Comparison of ENCODE assay signal across 17 cellular contexts in the genomic region with DNA sequence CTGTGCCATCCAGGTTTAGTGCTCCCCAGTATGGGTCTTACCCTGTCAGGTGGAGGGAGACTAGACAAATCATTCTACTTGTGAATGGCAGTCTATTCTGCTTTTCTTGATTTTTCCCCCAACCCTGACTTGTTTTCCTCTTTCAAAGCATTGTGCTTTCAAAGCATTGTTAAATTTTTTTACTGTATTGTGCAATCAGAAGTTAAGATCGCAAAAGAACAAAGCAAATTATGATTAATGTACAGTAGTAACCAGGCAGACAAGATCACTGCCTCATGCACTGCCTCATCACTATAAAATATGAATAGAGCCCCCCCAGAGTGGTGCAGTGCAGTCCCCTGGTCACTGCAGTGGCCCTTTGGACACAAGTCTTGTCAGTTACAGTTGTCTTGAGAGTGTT. TPM values are rescaled to one million over a fixed set of nuclear protein-coding genes. Genes with fewer than 3 reads are reported as not detected.
DNase-seq lines count a peak whose midpoint lies in the region; ATAC-seq, FAIRE-seq and TF ChIP-seq lines count a peak whose summit lies in the region.
"Had no signal": no experiment of that assay in that cellular context is flagged by ENCODE, and none has a peak within 500 bp of the region (broad histone marks: within the 10 kb centered on the region; RNA-seq: fewer than 3 reads in every experiment).

No MANE protein-coding gene starts in this region.

- H3K9me2 ChIP-seq in OCI-LY1 (ENCODE audit: low read depth, low read length) = no peaks in the 10 kb centered on the region

- H4K20me1 ChIP-seq in OCI-LY1 (ENCODE audit: insufficient read depth, low read length) (no peaks in the 10 kb centered on the region), H1 (replicated peaks in 1 of 2; ENCODE audit: control insufficient read depth in 1 of 2, insufficient read depth in 2 of 2, low read length in 2 of 2) (peaks cover 0 to 2% of the 10 kb centered on the region in 2 experiments)

- H4K91ac ChIP-seq in H1 (replicated peaks; ENCODE audit: insufficient read length, low read length) = no peak overlapping the region

- no peak overlapping the region for H3K18ac ChIP-seq in H1 (ENCODE audit: extremely low read depth, low read length)

- H3K23ac ChIP-seq in H1 (ENCODE audit: insufficient read length) = no peak overlapping the region

- H3K36me3 ChIP-seq in OCI-LY1 (ENCODE audit: insufficient read depth, low read length) (peaks cover 47% of the 10 kb centered on the region), H1 (ENCODE audit: control insufficient read depth in 2 of 4, insufficient read depth in 4 of 4, low read length in 3 of 4) (peaks cover 6 to 28% (median 23%) of the 10 kb centered on the region in 4 experiments; a peak in 7 of 8 replicates)

- H3K9me3 Mint-ChIP-seq in type B pancreatic cell = no peaks in the 10 kb centered on the region
- H3K9me3 Mint-ChIP-seq in activated T-helper 17 cell treated with anti-CD3 and anti-CD28 coated beads, Interleukin-2, amount 50 U/mL, for 72 hours = no peaks in the 10 kb centered on the region
- H3K9me3 Mint-ChIP-seq in activated CD4-positive, alpha-beta memory T cell treated with anti-CD3 and anti-CD28 coated beads for 36 hours = no peaks in the 10 kb centered on the region
- H3K9me3 Mint-ChIP-seq: CD8-positive, alpha-beta T cell had no signal

- H3K27ac ChIP-seq in OCI-LY1 (ENCODE audit: low read depth, low read length, poor library complexity, severe bottlenecking) (peak overlapping the region; percentile 100), H1 (ENCODE audit: low read depth, low read length) (no peak overlapping the region)
- H3K27ac ChIP-seq: HL-60 had no signal

- peaks cover 40% of the 10 kb centered on the region for H3K36me3 Mint-ChIP-seq in type B pancreatic cell
- peaks cover 30% of the 10 kb centered on the region for H3K36me3 Mint-ChIP-seq in activated T-helper 17 cell treated with anti-CD3 and anti-CD28 coated beads, Interleukin-2, amount 50 U/mL, for 72 hours (ENCODE audit: low read depth)
- H3K36me3 Mint-ChIP-seq in activated CD4-positive, alpha-beta memory T cell treated with anti-CD3 and anti-CD28 coated beads for 36 hours = peaks cover 23% of the 10 kb centered on the region

- peak; percentile 23 for ATAC-seq in left ventricle myocardium superior
- ATAC-seq in Right ventricle myocardium inferior = no peak
- ATAC-seq in activated T-helper 17 cell treated with anti-CD3 and anti-CD28 coated beads, Interleukin-2, amount 50 U/mL, for 72 hours (replicated peaks) = no peak
- ATAC-seq: HCT116 had no signal

- no peak for TF ChIP-seq RAD21 in H1 (IDR thresholded peaks at IDR 0.05 in 1 of 2, conservative IDR thresholded peaks at IDR 0.05 in 1 of 2; ENCODE audit: low read depth in 2 of 2, low read length in 2 of 2)

- no peak overlapping the region for H2BK12ac ChIP-seq in H1 (ENCODE audit: low read depth, low read length)

- no peaks in the 10 kb centered on the region for H3K23me2 ChIP-seq in H1 (ENCODE audit: low read depth, low read length)

- POLR2A ChIA-PET in H1 (lab: Charles Lee; ENCODE audit: partially characterized antibody) = interaction anchor here (1.0 to 1.2 kb wide), 2 partner anchors 10 to 387 kb away, joined by 3 read pairs; a partner anchor contains a TSS
- POLR2A ChIA-PET in activated CD4-positive, alpha-beta memory T cell treated with anti-CD3 and anti-CD28 coated beads for 36 hours (lab: Charles Lee) = no interaction called here

- TF ChIP-seq EP300 in H1 (IDR thresholded peaks at IDR 0.05; ENCODE audit: borderline replicate concordance in 1 of 2, low read depth in 2 of 2, low read length in 2 of 2) = no peak

- peak overlapping the region; percentile 54 for H3K4me2 ChIP-seq in OCI-LY1 (ENCODE audit: low read length)
- H3K4me2 ChIP-seq in H1 (ENCODE audit: insufficient read depth in 1 of 2, low read depth in 2 of 2, low read length in 2 of 2) = no peak overlapping the region

- 100% methylated on average over 1 of the region's 1 CpG; no CpG with 5 or more reads in 1 of the 2 experiments for WGBS in H1 (ENCODE audit: extremely low coverage in 1 of 2, insufficient coverage in 1 of 2, insufficient read length in 1 of 2, insufficient replicate concordance in 2 of 2, low coverage in 1 of 2, low lambda C conversion rate in 2 of 2, missing lambda C conversion rate in 1 of 2), 2 experiments

- TF ChIP-seq CTCF in OCI-LY1 (IDR thresholded peaks at IDR 0.05; ENCODE audit: low read length) = no peak
- TF ChIP-seq CTCF in H1 (IDR thresholded peaks at IDR 0.05; ENCODE audit: control extremely low read depth in 1 of 3, insufficient read depth in 1 of 3, low read depth in 1 of 3, low read length in 3 of 3) = no peak
- TF ChIP-seq CTCF in type B pancreatic cell (conservative IDR thresholded peaks at IDR 0.05) = no peak

- H3K4me1 ChIP-seq in OCI-LY1 (ENCODE audit: insufficient read depth, low read length, severe bottlenecking) (peaks cover 54% of the 10 kb centered on the region), H1 (replicated peaks in 1 of 4; ENCODE audit: control insufficient read depth in 3 of 4, insufficient read depth in 4 of 4, low read length in 3 of 4) (no peaks in the 10 kb centered on the region)

- H2BK120ac ChIP-seq in H1 (replicated peaks; ENCODE audit: low read depth, low read length) = no peak overlapping the region

- no peak for FAIRE-seq in H1 (lab: Jason Lieb, UNC)
- FAIRE-seq: A204.1, H54 had no signal

- H4K5ac ChIP-seq in H1 (ENCODE audit: insufficient read length, low read depth, low read length) = no peak overlapping the region

- intact Hi-C loops in left ventricle myocardium superior (cut with micrococcal nuclease) (no loop called here), Right ventricle myocardium inferior (cut with DNase I) (no loop called here)
- intact Hi-C loops in activated CD4-positive, alpha-beta memory T cell treated with anti-CD3 and anti-CD28 coated beads for 36 hours (cut with micrococcal nuclease) = no loop called here

- no peak overlapping the region for H3K4ac ChIP-seq in H1 (replicated peaks; ENCODE audit: insufficient read length, low read depth, low read length)

- 0 out of 2 replicates have a peak, but pooled peaks cover 4% of the 10 kb centered on the region for H3F3A ChIP-seq in OCI-LY1 (ENCODE audit: insufficient read depth, low read length)

- DNase-seq in left ventricle myocardium superior (no peak), Right ventricle myocardium inferior (ENCODE audit: missing footprints) (no peak), H1 (ENCODE audit: low read depth in 1 of 2, low spot score in 2 of 2) (no peak), type B pancreatic cell (ENCODE audit: extremely low spot score, unreplicated experiment) (no peak), NK-92 (lab: John Stamatoyannopoulos, UW; ENCODE audit: unreplicated experiment) (no peak)
- no peak for DNase-seq in activated CD4-positive, alpha-beta memory T cell treated with anti-CD3 and anti-CD28 coated beads for 36 hours
- DNase-seq: CD8-positive, alpha-beta T cell; COR-L47; DND-41; GF-D8 had no signal

- H3K27me3 Mint-ChIP-seq in type B pancreatic cell = no peaks in the 10 kb centered on the region
- no peaks in the 10 kb centered on the region for H3K27me3 Mint-ChIP-seq in activated T-helper 17 cell treated with anti-CD3 and anti-CD28 coated beads, Interleukin-2, amount 50 U/mL, for 72 hours
- H3K27me3 Mint-ChIP-seq in activated CD4-positive, alpha-beta memory T cell treated with anti-CD3 and anti-CD28 coated beads for 36 hours = no peaks in the 10 kb centered on the region

- no peak overlapping the region for H3K4me3 Mint-ChIP-seq in type B pancreatic cell
- no peak overlapping the region for H3K4me3 Mint-ChIP-seq in activated T-helper 17 cell treated with anti-CD3 and anti-CD28 coated beads, Interleukin-2, amount 50 U/mL, for 72 hours
- H3K4me3 Mint-ChIP-seq in activated CD4-positive, alpha-beta memory T cell treated with anti-CD3 and anti-CD28 coated beads for 36 hours = no peak overlapping the region
- H3K4me3 Mint-ChIP-seq: CD14-positive monocyte; CD8-positive, alpha-beta T cell had no signal

- no peak overlapping the region for H4K8ac ChIP-seq in H1 (ENCODE audit: extremely low read depth, insufficient read depth, low read length)

- no peak overlapping the region for H2AK5ac ChIP-seq in H1 (ENCODE audit: low read depth, low read length)

- H2BK5ac ChIP-seq in H1 (ENCODE audit: low read depth, low read length) = no peak overlapping the region

- H3K14ac ChIP-seq in H1 (ENCODE audit: insufficient read length) = no peak overlapping the region

- TF ChIP-seq POLR2A in H1 (IDR thresholded peaks at IDR 0.05; ENCODE audit: control extremely low read depth in 1 of 2, low read depth in 2 of 2, low read length in 2 of 2) = no peak

- H3K9ac ChIP-seq in OCI-LY1 (ENCODE audit: low read length) (peak overlapping the region; percentile 64; the same call in 1 of the 2 replicates), H1 (replicated peaks in 1 of 4; ENCODE audit: extremely low read depth in 1 of 4, low read depth in 3 of 4, low read length in 3 of 4) (no peak overlapping the region)

- H3K27me3 ChIP-seq in OCI-LY1 (ENCODE audit: insufficient read depth, low read length) = no peaks in the 10 kb centered on the region
- no peaks in the 10 kb centered on the region for H3K27me3 ChIP-seq in H1 (replicated peaks in 1 of 4; ENCODE audit: control insufficient read depth in 3 of 4, extremely low read depth in 1 of 4, insufficient read depth in 3 of 4, low read length in 3 of 4)

- H3K27ac Mint-ChIP-seq in type B pancreatic cell = peak overlapping the region; percentile 64
- H3K27ac Mint-ChIP-seq in activated T-helper 17 cell treated with anti-CD3 and anti-CD28 coated beads, Interleukin-2, amount 50 U/mL, for 72 hours = no peak overlapping the region
- no peak overlapping the region for H3K27ac Mint-ChIP-seq in activated CD4-positive, alpha-beta memory T cell treated with anti-CD3 and anti-CD28 coated beads for 36 hours
- H3K27ac Mint-ChIP-seq: CD8-positive, alpha-beta T cell had no signal

- H3K79me1 ChIP-seq in H1 (ENCODE audit: low read depth, low read length) = no peaks in the 10 kb centered on the region

- CTCF ChIA-PET in H1 (lab: Charles Lee; ENCODE audit: partially characterized antibody) = interaction anchor here (5.0 kb wide), 1 partner anchor 9 kb away, joined by 30 read pairs; no protein-coding TSS in a partner anchor
- CTCF ChIA-PET in activated CD4-positive, alpha-beta memory T cell treated with anti-CD3 and anti-CD28 coated beads for 36 hours (lab: Charles Lee) = no interaction called here

- H3K56ac ChIP-seq in H1 (replicated peaks; ENCODE audit: insufficient read length, low read depth, low read length) = peak overlapping the region; percentile 12

- no peak overlapping the region for H2AFZ ChIP-seq in OCI-LY1 (ENCODE audit: low read length)
- H2AFZ ChIP-seq in H1 (ENCODE audit: low read length) = no peak overlapping the region

- H2BK15ac ChIP-seq in H1 (ENCODE audit: low read length) = no peak overlapping the region

- H3K79me2 ChIP-seq in OCI-LY1 (ENCODE audit: insufficient read depth, low read length) (no peaks in the 10 kb centered on the region), H1 (ENCODE audit: control insufficient read depth in 1 of 2, insufficient read depth in 2 of 2, low read length in 2 of 2) (no peaks in the 10 kb centered on the region)

- H2BK20ac ChIP-seq in H1 (ENCODE audit: low read length) = no peak overlapping the region

- H3K9me3 ChIP-seq in OCI-LY1 (ENCODE audit: low read length) (no peaks in the 10 kb centered on the region), H1 (ENCODE audit: insufficient read depth in 2 of 2, low read depth in 1 of 2, low read length in 1 of 2) (no peaks in the 10 kb centered on the region)

- H3K4me1 Mint-ChIP-seq in type B pancreatic cell (ENCODE audit: unreplicated experiment) = no peaks in the 10 kb centered on the region
- H3K4me1 Mint-ChIP-seq in activated T-helper 17 cell treated with anti-CD3 and anti-CD28 coated beads, Interleukin-2, amount 50 U/mL, for 72 hours = peaks cover 5% of the 10 kb centered on the region
- H3K4me1 Mint-ChIP-seq in activated CD4-positive, alpha-beta memory T cell treated with anti-CD3 and anti-CD28 coated beads for 36 hours (ENCODE audit: low read depth) = peaks cover 8% of the 10 kb centered on the region

- H3K4me3 ChIP-seq in OCI-LY1 (ENCODE audit: low read depth, low read length, poor library complexity, severe bottlenecking) (peak overlapping the region; percentile 36), H1 (ENCODE audit: extremely low read depth in 1 of 4, insufficient read depth in 2 of 4, low read depth in 3 of 4, low read length in 4 of 4) (no peak overlapping the region)

RNA-seq across cellular contexts. Expression of a gene that starts 14.1 kb away (rescaled TPM):
- 217 TPM for total RNA-seq in left ventricle myocardium superior
- total RNA-seq in Right ventricle myocardium inferior = 282 TPM
- total RNA-seq in H1 (2021; fragmentation: NEBNext Ultra II Directional; extraction: Animal tissue kit (Norgen Biotek cat#: 25700)) = 80.9 and 87.9 TPM in 2 replicates
- 35.9 and 56.1 TPM in 2 replicates for polyA plus RNA-seq in H1 (2011; rRNA removed)
- polyA plus RNA-seq in H1 (2011; cell fraction: cytosol; rRNA removed) = 72.5 TPM
- 30.2 TPM for polyA plus RNA-seq in H1 (2011; cell fraction: nucleus; rRNA removed)
- 77.9 to 103 TPM (median 89.7 TPM) in 4 replicates for polyA plus RNA-seq in H1 (2012, experiment 1 of 2)
- 34.4 TPM for polyA plus RNA-seq in H1 (2012, experiment 2 of 2)
- polyA plus RNA-seq in H1 (2013, experiment 1 of 2) = 39.6 TPM
- polyA plus RNA-seq in H1 (2013, experiment 2 of 2) = 41.7 TPM
- 57.8 and 71.4 TPM in 2 replicates for polyA minus RNA-seq in H1 (2011; rRNA and poly(A)+ RNA removed)
- polyA minus RNA-seq in H1 (2011; cell fraction: cytosol; rRNA and poly(A)+ RNA removed) = 26.6 TPM
- 35.1 TPM for polyA minus RNA-seq in H1 (2011; cell fraction: nucleus; rRNA and poly(A)+ RNA removed)
- total RNA-seq in type B pancreatic cell (ENCODE audit: low replicate concordance) = 43.5 and 252 TPM in 2 replicates
- total RNA-seq in activated T-helper 17 cell treated with anti-CD3 and anti-CD28 coated beads, Interleukin-2, amount 50 U/mL, for 72 hours = 10 to 100 TPM in 1 of 2 donors, 1 to 10 TPM in 1; 6.9 to 25.1 TPM
- total RNA-seq in activated CD4-positive, alpha-beta memory T cell treated with anti-CD3 and anti-CD28 coated beads for 36 hours = 1 to 10 TPM; 7.2 to 8.9 TPM

RNA-seq across cellular contexts. Expression of a gene that starts 47.9 kb away (rescaled TPM):
- not detected for total RNA-seq in left ventricle myocardium superior
- total RNA-seq in Right ventricle myocardium inferior = not detected
- not detected in 2 replicates for total RNA-seq in H1 (2021; fragmentation: NEBNext Ultra II Directional; extraction: Animal tissue kit (Norgen Biotek cat#: 25700))
- not detected in 2 replicates for polyA plus RNA-seq in H1 (2011; rRNA removed)
- not detected for polyA plus RNA-seq in H1 (2011; cell fraction: cytosol; rRNA removed)
- polyA plus RNA-seq in H1 (2011; cell fraction: nucleus; rRNA removed) = not detected
- not detected in 4 replicates for polyA plus RNA-seq in H1 (2012, experiment 1 of 2)
- polyA plus RNA-seq in H1 (2012, experiment 2 of 2) = not detected
- not detected for polyA plus RNA-seq in H1 (2013, experiment 1 of 2)
- not detected for polyA plus RNA-seq in H1 (2013, experiment 2 of 2)
- polyA minus RNA-seq in H1 (2011; rRNA and poly(A)+ RNA removed) = not detected in 2 replicates
- polyA minus RNA-seq in H1 (2011; cell fraction: cytosol; rRNA and poly(A)+ RNA removed) = not detected
- polyA minus RNA-seq in H1 (2011; cell fraction: nucleus; rRNA and poly(A)+ RNA removed) = not detected
- total RNA-seq in type B pancreatic cell (ENCODE audit: low replicate concordance) = 0.68 and 3.4 TPM in 2 replicates
- not detected for total RNA-seq in activated T-helper 17 cell treated with anti-CD3 and anti-CD28 coated beads, Interleukin-2, amount 50 U/mL, for 72 hours
- total RNA-seq in activated CD4-positive, alpha-beta memory T cell treated with anti-CD3 and anti-CD28 coated beads for 36 hours = not detected
- total RNA-seq: CD8-positive, alpha-beta T cell had no signal

RNA-seq across cellular contexts. Expression of a gene that starts 54.8 kb away (rescaled TPM):
- total RNA-seq in left ventricle myocardium superior (0.64 TPM), Right ventricle myocardium inferior (0.24 TPM), type B pancreatic cell (ENCODE audit: low replicate concordance) (0.19 and 2.8 TPM in 2 replicates)
- total RNA-seq in H1 (2021; fragmentation: NEBNext Ultra II Directional; extraction: Animal tissue kit (Norgen Biotek cat#: 25700)) = not detected in 2 replicates
- not detected in 2 replicates for polyA plus RNA-seq in H1 (2011; rRNA removed)
- not detected for polyA plus RNA-seq in H1 (2011; cell fraction: cytosol; rRNA removed)
- not detected for polyA plus RNA-seq in H1 (2011; cell fraction: nucleus; rRNA removed)
- polyA plus RNA-seq in H1 (2012, experiment 1 of 2) = not detected in 4 replicates
- polyA plus RNA-seq in H1 (2012, experiment 2 of 2) = not detected
- not detected for polyA plus RNA-seq in H1 (2013, experiment 1 of 2)
- polyA plus RNA-seq in H1 (2013, experiment 2 of 2) = not detected
- not detected in 2 replicates for polyA minus RNA-seq in H1 (2011; rRNA and poly(A)+ RNA removed)
- polyA minus RNA-seq in H1 (2011; cell fraction: cytosol; rRNA and poly(A)+ RNA removed) = 0.88 TPM
- 0.80 TPM for polyA minus RNA-seq in H1 (2011; cell fraction: nucleus; rRNA and poly(A)+ RNA removed)
- not detected for total RNA-seq in activated T-helper 17 cell treated with anti-CD3 and anti-CD28 coated beads, Interleukin-2, amount 50 U/mL, for 72 hours
- total RNA-seq in activated CD4-positive, alpha-beta memory T cell treated with anti-CD3 and anti-CD28 coated beads for 36 hours = not detected
- total RNA-seq: CD8-positive, alpha-beta T cell had no signal
